1 cellular context compared by ENCODE assay signal in genomic region chr19:11813801-11814706, GRCh38.
TF ChIP-seq lines count a peak whose summit lies in the region.

TSS of gene ZNF440 (plus strand) at chr19:11814273. CDS start at chr19:11814448, 175 bp downstream.

TF ChIP-seq in HepG2, 621 proteins besides CTCF, POLR2A, EP300 and RAD21 (continued from another document and continues in another):
- TF ChIP-seq HMGXB3 (CRISPR knock-in tag; IDR thresholded peaks at IDR 0.05; ENCODE audit: borderline replicate concordance) (no peak), CCAR2 (optimal IDR thresholded peaks at IDR 0.05; ENCODE audit: low read depth, low read length) (no peak), DMAP1 (CRISPR knock-in tag; IDR thresholded peaks at IDR 0.05) (peak; percentile 52; the same call in 1 of the 2 replicates), ZNF496 (CRISPR knock-in tag; IDR thresholded peaks at IDR 0.05; ENCODE audit: insufficient replicate concordance) (no peak), KLF16 (CRISPR knock-in tag; IDR thresholded peaks at IDR 0.05) (peak in 1 of 2 experiments; percentile 80; a peak in 2 of 4 replicates), ZNF580 (CRISPR knock-in tag; IDR thresholded peaks at IDR 0.05; ENCODE audit: borderline replicate concordance, low read depth) (0 out of 2 replicates have a peak, but pooled peaks have one; percentile 65), ZBTB2 (CRISPR knock-in tag; IDR thresholded peaks at IDR 0.05; ENCODE audit: low read depth) (no peak), ZNF205 (CRISPR knock-in tag; IDR thresholded peaks at IDR 0.05) (peak; percentile 51; the same call in 1 of the 2 replicates), SMARCE1 (IDR thresholded peaks at IDR 0.05; ENCODE audit: borderline replicate concordance) (no peak), FUBP1 (CRISPR knock-in tag; IDR thresholded peaks at IDR 0.05; ENCODE audit: borderline replicate concordance) (peak; percentile 88; the same call in 1 of the 2 replicates), ZKSCAN8 (CRISPR knock-in tag; IDR thresholded peaks at IDR 0.05; ENCODE audit: borderline replicate concordance) (0 out of 2 replicates have a peak, but pooled peaks have one; percentile 39), HNF4A (CRISPR knock-in tag; IDR thresholded peaks at IDR 0.05) (no peak), SALL1 (CRISPR knock-in tag; IDR thresholded peaks at IDR 0.05) (peak; percentile 77), EED (CRISPR knock-in tag; IDR thresholded peaks at IDR 0.05) (peak; percentile 69; the same call in 1 of the 2 replicates), ZBTB26 (CRISPR knock-in tag; IDR thresholded peaks at IDR 0.05; ENCODE audit: borderline replicate concordance) (peak; percentile 65; the same call in 1 of the 2 replicates), CAMTA2 (CRISPR knock-in tag; IDR thresholded peaks at IDR 0.05; ENCODE audit: borderline replicate concordance) (0 out of 2 replicates have a peak, but pooled peaks have one; percentile 83), ZNF343 (CRISPR knock-in tag; IDR thresholded peaks at IDR 0.05) (no peak), SP1 (IDR thresholded peaks at IDR 0.05) (no peak), SP1 (CRISPR knock-in tag; IDR thresholded peaks at IDR 0.05) (peak; percentile 93), E2F2 (CRISPR knock-in tag; IDR thresholded peaks at IDR 0.05; ENCODE audit: borderline replicate concordance) (no peak), UBTF (CRISPR knock-in tag; IDR thresholded peaks at IDR 0.05) (peak; percentile 93), ZNF609 (CRISPR knock-in tag; IDR thresholded peaks at IDR 0.05; ENCODE audit: borderline replicate concordance) (no peak), YY1 (IDR thresholded peaks at IDR 0.05; ENCODE audit: insufficient read depth, insufficient replicate concordance, low read depth, low read length) (peak; percentile 42), KAT8 (CRISPR knock-in tag; IDR thresholded peaks at IDR 0.05) (peak; percentile 90), MYPOP (CRISPR knock-in tag; IDR thresholded peaks at IDR 0.05) (peak; percentile 86), CHCHD3 (CRISPR knock-in tag; IDR thresholded peaks at IDR 0.05) (peak; percentile 53; the same call in 1 of the 2 replicates), ZNF33B (CRISPR knock-in tag; IDR thresholded peaks at IDR 0.05) (0 out of 2 replicates have a peak, but pooled peaks have one; percentile 72), GATAD2A (CRISPR knock-in tag; IDR thresholded peaks at IDR 0.05) (no peak)
